26 cellular contexts compared by ENCODE assay signal in the genomic region with DNA sequence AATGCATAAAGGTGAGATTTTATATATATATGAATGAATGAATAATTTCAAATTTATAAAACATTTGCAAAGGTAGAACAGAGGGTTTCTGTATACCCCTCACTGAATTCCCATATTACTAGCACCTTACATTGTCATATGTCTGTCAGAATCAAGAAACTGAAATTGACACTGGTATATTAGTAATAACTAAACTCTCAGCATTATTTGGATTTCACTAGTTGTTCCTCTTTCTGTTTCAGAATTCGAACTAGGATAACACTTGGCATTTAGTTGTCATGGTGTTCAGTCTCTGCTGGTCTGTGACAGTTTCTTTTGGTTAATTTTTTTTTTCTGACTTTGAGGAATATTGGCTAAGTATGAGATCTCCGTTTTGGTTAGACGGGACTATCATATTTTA.
DNase-seq lines count a peak whose midpoint lies in the region; ATAC-seq, FAIRE-seq and TF ChIP-seq lines count a peak whose summit lies in the region.
"Had no signal": no experiment of that assay in that cellular context is flagged by ENCODE, and none has a peak within 500 bp of the region (broad histone marks: within the 10 kb centered on the region; RNA-seq: fewer than 3 reads in every experiment).

No MANE protein-coding gene starts in this region.

- FAIRE-seq in kidney (lab: Jason Lieb, UNC): no peak
- FAIRE-seq: GM12892, islet of Langerhans had no signal

- CTCF ChIA-PET in naive thymus-derived CD4-positive, alpha-beta T cell (lab: Charles Lee): no interaction called here

- H3K4me1 Mint-ChIP-seq in naive thymus-derived CD4-positive, alpha-beta T cell: no peaks in the 10 kb centered on the region
- H3K4me1 Mint-ChIP-seq: activated B cell treated with CpG ODN at 0.5 μM for 24 hours; activated CD8-positive, alpha-beta memory T cell treated with anti-CD3 and anti-CD28 coated beads, Interleukin-2, amount 10 ng/mL, durations not matched to agents 7 days and 5 days; memory B cell had no signal

- no peak overlapping the region for H3K9ac ChIP-seq in kidney (ENCODE audit: low read length in 2 of 2)

- H3K9me3 Mint-ChIP-seq in naive thymus-derived CD4-positive, alpha-beta T cell: peaks cover 0 to 5% (median 0%) of the 10 kb centered on the region in 11 donors
- H3K9me3 Mint-ChIP-seq: activated B cell treated with CpG ODN at 0.5 μM for 24 hours; dendritic cell treated with granulocyte-macrophage colony-stimulating factor and Interleukin-4, amounts not matched to agents 40 ng/mL and 50 ng/mL, for 4 days; memory B cell; neural crest cell had no signal

- H3K4me3 ChIP-seq in naive thymus-derived CD4-positive, alpha-beta T cell (ENCODE audit: low read length): no peak overlapping the region
- no peak overlapping the region for H3K4me3 ChIP-seq in lower lobe of right lung
- no peak overlapping the region for H3K4me3 ChIP-seq in kidney (ENCODE audit: low read length in 2 of 2)
- H3K4me3 ChIP-seq: esophagus squamous epithelium, right lobe of liver, transverse colon had no signal

- H3K27ac Mint-ChIP-seq in naive thymus-derived CD4-positive, alpha-beta T cell: no peak overlapping the region
- H3K27ac Mint-ChIP-seq: activated B cell treated with CpG ODN at 0.5 μM for 24 hours; activated CD8-positive, alpha-beta memory T cell treated with anti-CD3 and anti-CD28 coated beads, Interleukin-2, amount 10 ng/mL, durations not matched to agents 7 days and 5 days; CD8-positive, alpha-beta T cell; dendritic cell treated with granulocyte-macrophage colony-stimulating factor and Interleukin-4, amounts not matched to agents 40 ng/mL and 50 ng/mL, for 4 days; memory B cell had no signal

- intact Hi-C loops in naive thymus-derived CD4-positive, alpha-beta T cell (cut with micrococcal nuclease): no loop called here
- intact Hi-C loops in lower lobe of right lung (cut with DNase I) (loop anchor here (10.0 kb wide), 1 partner anchor 79 kb away; no protein-coding TSS in a partner anchor), kidney (cut with DNase I) (no loop called here)

- TF ChIP-seq CTCF in lower lobe of right lung (IDR thresholded peaks at IDR 0.05) (no peak), kidney (IDR thresholded peaks at IDR 0.05; ENCODE audit: borderline replicate concordance, extremely low read depth, insufficient read depth) (no peak)

- no peak for DNase-seq in naive thymus-derived CD4-positive, alpha-beta T cell
- DNase-seq in lower lobe of right lung (no peak), kidney (no peak)
- no peak for DNase-seq in stimulated activated CD4-positive, alpha-beta T cell treated with anti-CD3 and anti-CD28 coated beads, Interleukin-15, amount 100 ng/mL, for 24 hours
- DNase-seq: ACHN; activated B cell treated with CpG ODN at 0.5 μM for 24 hours; activated CD8-positive, alpha-beta memory T cell treated with anti-CD3 and anti-CD28 coated beads, Interleukin-2, amount 10 ng/mL, durations not matched to agents 7 days and 5 days; CD8-positive, alpha-beta T cell; esophagus squamous epithelium; head of caudate nucleus; IMR-90; MV-4-11; NCI-H82; right lobe of liver; stimulated activated CD4-positive, alpha-beta T cell treated with anti-CD3 and anti-CD28 coated beads, Interleukin-4, amount 100 ng/mL, for 24 hours; T-helper 1 cell; transverse colon had no signal

- no peak overlapping the region for H3K27ac ChIP-seq in naive thymus-derived CD4-positive, alpha-beta T cell (ENCODE audit: low read depth, low read length)
- H3K27ac ChIP-seq in lower lobe of right lung (no peak overlapping the region), kidney (ENCODE audit: low read depth in 2 of 2, low read length in 2 of 2) (no peak overlapping the region)
- H3K27ac ChIP-seq: esophagus squamous epithelium, right lobe of liver, transverse colon had no signal

- no peaks in the 10 kb centered on the region for H3K27me3 Mint-ChIP-seq in naive thymus-derived CD4-positive, alpha-beta T cell
- H3K27me3 Mint-ChIP-seq: activated B cell treated with CpG ODN at 0.5 μM for 24 hours; activated CD8-positive, alpha-beta memory T cell treated with anti-CD3 and anti-CD28 coated beads, Interleukin-2, amount 10 ng/mL, durations not matched to agents 7 days and 5 days; dendritic cell treated with granulocyte-macrophage colony-stimulating factor and Interleukin-4, amounts not matched to agents 40 ng/mL and 50 ng/mL, for 4 days; memory B cell had no signal

- POLR2A ChIA-PET in naive thymus-derived CD4-positive, alpha-beta T cell (lab: Charles Lee): no interaction called here

- peak; percentile 97 for ATAC-seq in GM18502 (IDR thresholded peaks at IDR 0.05; ENCODE audit: poor library complexity, unreplicated experiment)
- ATAC-seq in GM19467 (IDR thresholded peaks at IDR 0.05; ENCODE audit: unreplicated experiment): peak; percentile 75
- ATAC-seq in HG02852 (IDR thresholded peaks at IDR 0.05; ENCODE audit: unreplicated experiment): peak; percentile 95
- peak; percentile 75 for ATAC-seq in HG03439 (IDR thresholded peaks at IDR 0.05; ENCODE audit: unreplicated experiment)
- ATAC-seq in naive thymus-derived CD4-positive, alpha-beta T cell: no peak
- ATAC-seq in lower lobe of right lung: no peak
- ATAC-seq: activated CD8-positive, alpha-beta memory T cell treated with anti-CD3 and anti-CD28 coated beads, Interleukin-2, amount 10 ng/mL, durations not matched to agents 7 days and 5 days; CD8-positive, alpha-beta T cell; right lobe of liver had no signal

- H3K36me3 ChIP-seq in naive thymus-derived CD4-positive, alpha-beta T cell (ENCODE audit: control insufficient read depth in 2 of 3, insufficient read depth in 3 of 3, low read length in 3 of 3): no peaks in the 10 kb centered on the region
- H3K36me3 ChIP-seq in lower lobe of right lung: no peaks in the 10 kb centered on the region
- H3K36me3 ChIP-seq in kidney (ENCODE audit: control insufficient read depth in 1 of 2, insufficient read depth in 2 of 2, low read length in 2 of 2): no peaks in the 10 kb centered on the region
- H3K36me3 ChIP-seq: esophagus squamous epithelium, right lobe of liver, transverse colon had no signal

- no peaks in the 10 kb centered on the region for H3K36me3 Mint-ChIP-seq in naive thymus-derived CD4-positive, alpha-beta T cell
- H3K36me3 Mint-ChIP-seq: activated CD8-positive, alpha-beta memory T cell treated with anti-CD3 and anti-CD28 coated beads, Interleukin-2, amount 10 ng/mL, durations not matched to agents 7 days and 5 days; CD8-positive, alpha-beta T cell; memory B cell had no signal

- no peak overlapping the region for H3K4me3 Mint-ChIP-seq in naive thymus-derived CD4-positive, alpha-beta T cell
- H3K4me3 Mint-ChIP-seq: activated B cell treated with CpG ODN at 0.5 μM for 24 hours; activated CD8-positive, alpha-beta memory T cell treated with anti-CD3 and anti-CD28 coated beads, Interleukin-2, amount 10 ng/mL, durations not matched to agents 7 days and 5 days; CD8-positive, alpha-beta T cell; dendritic cell treated with granulocyte-macrophage colony-stimulating factor and Interleukin-4, amounts not matched to agents 40 ng/mL and 50 ng/mL, for 4 days; memory B cell; neural crest cell had no signal

- no peaks in the 10 kb centered on the region for H3K4me1 ChIP-seq in naive thymus-derived CD4-positive, alpha-beta T cell (ENCODE audit: control insufficient read depth in 2 of 2, insufficient read depth in 2 of 2, low read length in 2 of 2)
- no peaks in the 10 kb centered on the region for H3K4me1 ChIP-seq in lower lobe of right lung
- H3K4me1 ChIP-seq in kidney (ENCODE audit: control insufficient read depth in 1 of 2, insufficient read depth in 1 of 2, low read depth in 1 of 2, low read length in 2 of 2): no peaks in the 10 kb centered on the region
- H3K4me1 ChIP-seq: esophagus squamous epithelium, right lobe of liver, transverse colon had no signal

- H3K27me3 ChIP-seq in naive thymus-derived CD4-positive, alpha-beta T cell (ENCODE audit: control insufficient read depth in 2 of 2, insufficient read depth in 2 of 2, low read length in 2 of 2): no peaks in the 10 kb centered on the region
- H3K27me3 ChIP-seq in lower lobe of right lung (ENCODE audit: low read depth): no peaks in the 10 kb centered on the region
- H3K27me3 ChIP-seq: esophagus squamous epithelium, right lobe of liver, transverse colon had no signal

- H3K9me3 ChIP-seq in naive thymus-derived CD4-positive, alpha-beta T cell (ENCODE audit: control insufficient read depth in 2 of 3, low read length in 3 of 3): no peaks in the 10 kb centered on the region
- no peaks in the 10 kb centered on the region for H3K9me3 ChIP-seq in lower lobe of right lung
- no peaks in the 10 kb centered on the region for H3K9me3 ChIP-seq in kidney (ENCODE audit: control insufficient read depth in 1 of 2, low read length in 2 of 2)
- H3K9me3 ChIP-seq: esophagus squamous epithelium, right lobe of liver, transverse colon had no signal

Comparison
In these comparisons a context has a peak if more than half of its experiments do, and no peak if none do; other contexts are left out.
1. ATAC-seq: peak in GM18502 (single experiment), GM19467 (single experiment), HG02852 (single experiment) and HG03439 (single experiment); none in naive thymus-derived CD4-positive, alpha-beta T cell (single experiment) and lower lobe of right lung (0 of 2).